Comparison of ENCODE assay signal across 8 cellular contexts in the genomic region with DNA sequence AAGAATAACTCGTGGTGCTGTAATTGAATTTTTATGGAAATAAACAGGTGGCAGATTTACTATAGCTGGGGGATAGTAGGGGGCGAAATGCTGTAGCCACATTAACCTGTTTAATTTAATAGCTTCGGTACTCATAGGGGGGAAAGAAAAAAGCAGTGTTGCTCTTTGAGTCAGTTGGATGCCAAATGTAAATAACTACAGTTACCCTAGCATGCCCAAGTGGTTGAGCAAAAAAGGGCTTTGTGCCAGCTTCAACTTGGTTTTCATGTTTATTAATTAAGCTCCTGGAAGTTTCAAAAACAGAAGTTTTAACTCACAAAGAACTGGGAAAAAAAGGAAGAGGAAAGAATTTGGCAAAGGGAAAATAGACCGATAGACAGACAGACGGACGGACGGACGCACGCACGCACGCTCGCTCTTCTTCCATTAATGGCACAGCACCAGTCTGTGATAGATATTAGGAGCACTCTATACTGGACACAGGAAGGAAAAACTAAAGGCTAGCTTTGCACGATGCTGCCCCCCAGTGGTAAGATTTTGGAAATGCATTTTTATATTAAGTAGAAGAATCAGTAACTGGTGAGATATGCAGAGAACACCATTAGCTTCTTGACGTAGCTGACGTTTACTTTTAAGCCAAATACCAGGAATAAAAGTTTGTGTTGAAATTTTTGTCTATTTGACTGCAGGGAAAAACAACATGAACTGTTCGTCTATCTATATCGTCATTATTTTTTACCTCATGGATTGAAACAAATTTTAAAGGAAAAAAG.
DNase-seq lines count a peak whose midpoint lies in the region; ATAC-seq and TF ChIP-seq lines count a peak whose summit lies in the region.

No MANE protein-coding gene starts in this region.

- no peaks in the 10 kb centered on the region for H3K27me3 Mint-ChIP-seq in CD4-positive, alpha-beta memory T cell
- no peaks in the 10 kb centered on the region for H3K27me3 Mint-ChIP-seq in T-helper 2 cell treated with Interferon-gamma antibody and Interleukin-4, amounts not matched to agents 5 μg/mL and 100 μg/mL, for 36 hours (ENCODE audit: low read depth)
- no peaks in the 10 kb centered on the region for H3K27me3 Mint-ChIP-seq in neural crest cell (ENCODE audit: low read depth)

- H4K20me1 ChIP-seq in fibroblast of lung (ENCODE audit: control insufficient read depth, extremely low read depth, insufficient read depth, low read length), result no peaks in the 10 kb centered on the region

- ATAC-seq in GM18517 (IDR thresholded peaks at IDR 0.05; ENCODE audit: unreplicated experiment) (peak; percentile 92), HG02943 (IDR thresholded peaks at IDR 0.05; ENCODE audit: low read depth, unreplicated experiment) (peak; percentile 80)

- POLR2A ChIA-PET in CD4-positive, alpha-beta memory T cell (lab: Charles Lee; ENCODE audit: partially characterized antibody), result no interaction called here

- H3K36me3 Mint-ChIP-seq in CD4-positive, alpha-beta memory T cell, result no peaks in the 10 kb centered on the region
- no peaks in the 10 kb centered on the region for H3K36me3 Mint-ChIP-seq in T-helper 2 cell treated with Interferon-gamma antibody and Interleukin-4, amounts not matched to agents 5 μg/mL and 100 μg/mL, for 36 hours (ENCODE audit: low read depth)
- H3K36me3 Mint-ChIP-seq in neural crest cell (ENCODE audit: low read depth), result no peaks in the 10 kb centered on the region

- no peaks in the 10 kb centered on the region for H3K79me2 ChIP-seq in fibroblast of lung (ENCODE audit: control insufficient read depth, insufficient read depth, low read length)

- peak overlapping the region; percentile 49 for H3K4me2 ChIP-seq in fibroblast of lung (ENCODE audit: extremely low read depth, insufficient read depth, low read length)

- TF ChIP-seq CTCF in fibroblast of lung (conservative IDR thresholded peaks at IDR 0.05 in 1 of 2, IDR thresholded peaks at IDR 0.05 in 1 of 2; ENCODE audit: low read depth in 1 of 2, low read length in 2 of 2) (peak; percentile 67 to 69), neural crest cell (conservative IDR thresholded peaks at IDR 0.05) (peak; percentile 88)

- no peaks in the 10 kb centered on the region for H3K4me1 Mint-ChIP-seq in CD4-positive, alpha-beta memory T cell
- H3K4me1 Mint-ChIP-seq in T-helper 2 cell treated with Interferon-gamma antibody and Interleukin-4, amounts not matched to agents 5 μg/mL and 100 μg/mL, for 36 hours (ENCODE audit: low read depth), result no peaks in the 10 kb centered on the region
- H3K4me1 Mint-ChIP-seq in neural crest cell, result peaks cover 11% of the 10 kb centered on the region

- no peaks in the 10 kb centered on the region for H3K4me1 ChIP-seq in CD4-positive, alpha-beta memory T cell (ENCODE audit: insufficient read depth, low read length)
- H3K4me1 ChIP-seq in fibroblast of lung (ENCODE audit: control insufficient read depth, extremely low read depth, insufficient read depth, low read length), result no peaks in the 10 kb centered on the region

- no peak overlapping the region for H3K4me3 ChIP-seq in CD4-positive, alpha-beta memory T cell (ENCODE audit: low read length in 2 of 2)
- H3K4me3 ChIP-seq in fibroblast of lung (replicated peaks in 1 of 4; ENCODE audit: control extremely low read depth in 1 of 4, insufficient read depth in 1 of 4, low read depth in 3 of 4, low read length in 4 of 4), result peak overlapping the region; percentile 6 to 45 (median 28)

- intact Hi-C loops in CD4-positive, alpha-beta memory T cell (cut with micrococcal nuclease), result no loop called here

- no peaks in the 10 kb centered on the region for H3K27me3 ChIP-seq in CD4-positive, alpha-beta memory T cell (ENCODE audit: insufficient read depth, low read length)
- no peaks in the 10 kb centered on the region for H3K27me3 ChIP-seq in fibroblast of lung (ENCODE audit: control insufficient read depth, insufficient read depth, low read length)

- no peak overlapping the region for H3K4me3 Mint-ChIP-seq in CD4-positive, alpha-beta memory T cell
- H3K4me3 Mint-ChIP-seq in T-helper 2 cell treated with Interferon-gamma antibody and Interleukin-4, amounts not matched to agents 5 μg/mL and 100 μg/mL, for 36 hours, result no peak overlapping the region
- H3K4me3 Mint-ChIP-seq in neural crest cell, result peak overlapping the region; percentile 78

- no peaks in the 10 kb centered on the region for H3K36me3 ChIP-seq in CD4-positive, alpha-beta memory T cell (ENCODE audit: insufficient read depth, low read length)
- H3K36me3 ChIP-seq in fibroblast of lung (ENCODE audit: control insufficient read depth, insufficient read depth, low read length), result no peaks in the 10 kb centered on the region

- H3K9me3 ChIP-seq in CD4-positive, alpha-beta memory T cell (ENCODE audit: control insufficient read depth in 1 of 2, low read length in 2 of 2), result no peaks in the 10 kb centered on the region
- no peaks in the 10 kb centered on the region for H3K9me3 ChIP-seq in fibroblast of lung (ENCODE audit: control insufficient read depth, insufficient read depth, low read depth, low read length)

- no peak overlapping the region for H3K9ac ChIP-seq in fibroblast of lung (ENCODE audit: insufficient read depth, low read length)

- no peak overlapping the region for H3K27ac ChIP-seq in CD4-positive, alpha-beta memory T cell (ENCODE audit: low read depth, low read length)
- no peak overlapping the region for H3K27ac ChIP-seq in fibroblast of lung (ENCODE audit: insufficient read depth, low read length)

- DNase-seq in CD4-positive, alpha-beta memory T cell, result peak in 4 of 5 donors; percentile 5 to 13 (median 8)
- DNase-seq in NCI-H146 (lab: John Stamatoyannopoulos, UW), result peak; percentile 76
- peak; percentile 16 for DNase-seq in T-helper 2 cell treated with Interferon-gamma antibody and Interleukin-4, amounts not matched to agents 5 μg/mL and 100 μg/mL, for 36 hours (ENCODE audit: low spot score)
- peak; percentile 65 to 88 for DNase-seq in fibroblast of lung (ENCODE audit: low read depth in 2 of 2)
- peak; percentile 80 for DNase-seq in neural crest cell (ENCODE audit: low read depth, low spot score)
- DNase-seq in activated gamma-delta T cell (lab: John Stamatoyannopoulos, UW), result no peak

- no peak overlapping the region for H2AFZ ChIP-seq in fibroblast of lung (ENCODE audit: low read length)

- CTCF ChIA-PET in CD4-positive, alpha-beta memory T cell (lab: Charles Lee; ENCODE audit: partially characterized antibody), result interaction anchor here (0.8 to 2.3 kb wide), 11 partner anchors 9 to 77 kb away, joined by 3 to 9 read pairs (median 5); no protein-coding TSS in a partner anchor

- H3K9me3 Mint-ChIP-seq in CD4-positive, alpha-beta memory T cell, result peaks cover 0 to 3% (median 0%) of the 10 kb centered on the region in 8 donors
- no peaks in the 10 kb centered on the region for H3K9me3 Mint-ChIP-seq in T-helper 2 cell treated with Interferon-gamma antibody and Interleukin-4, amounts not matched to agents 5 μg/mL and 100 μg/mL, for 36 hours
- no peaks in the 10 kb centered on the region for H3K9me3 Mint-ChIP-seq in neural crest cell

- no peak overlapping the region for H3K27ac Mint-ChIP-seq in CD4-positive, alpha-beta memory T cell
- H3K27ac Mint-ChIP-seq in T-helper 2 cell treated with Interferon-gamma antibody and Interleukin-4, amounts not matched to agents 5 μg/mL and 100 μg/mL, for 36 hours, result no peak overlapping the region
- peak overlapping the region; percentile 59 for H3K27ac Mint-ChIP-seq in neural crest cell (ENCODE audit: unreplicated experiment)

Comparison
In these comparisons a context has a peak if more than half of its experiments do, and no peak if none do; other contexts are left out.
1. H3K4me3 ChIP-seq: peak in fibroblast of lung (4 of 4); none in CD4-positive, alpha-beta memory T cell (0 of 2).